ENCODE assay signal across 7 cellular contexts in the genomic region with DNA sequence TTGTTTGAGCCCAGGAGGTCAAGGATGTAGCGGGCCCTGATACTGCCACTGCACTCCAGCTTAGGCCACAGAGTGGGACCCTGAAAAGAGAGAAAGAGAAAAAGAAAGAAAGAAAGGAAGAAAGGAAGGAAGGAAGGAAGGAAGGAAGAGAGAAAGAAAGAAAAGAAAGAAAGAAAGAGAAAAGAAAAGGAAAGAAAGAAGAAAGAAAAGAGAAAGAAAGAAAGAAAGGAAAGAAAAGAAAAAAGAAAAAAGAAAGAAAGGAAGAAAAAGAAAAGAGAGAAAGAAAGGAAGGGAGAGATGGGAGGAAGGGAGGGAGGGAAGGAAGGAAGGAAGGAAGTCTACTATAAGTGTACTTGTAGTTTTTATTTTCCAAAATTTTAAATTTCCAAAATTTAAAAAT.
"Had no signal": no experiment of that assay in that cellular context is flagged by ENCODE, and none has a peak within 500 bp of the region (broad histone marks: within the 10 kb centered on the region; RNA-seq: fewer than 3 reads in every experiment).

No MANE protein-coding gene starts in this region.

- H2AFZ ChIP-seq: GM23248 had no signal

- H3K4me3 ChIP-seq: GM23248, HAP-1 had no signal

- H3K27ac Mint-ChIP-seq: HFFc6 had no signal

- H3K36me3 ChIP-seq: HAP-1 had no signal

- H3K9me3 Mint-ChIP-seq: HFFc6 had no signal

- H3K4me3 Mint-ChIP-seq: HFFc6 had no signal

- DNase-seq: GM23248, GOT3, H7, HFFc6, IMR-90, KBM-7 had no signal

- H3K9ac ChIP-seq: GM23248 had no signal

- H3K27ac ChIP-seq: GM23248 had no signal
